Comparison of ENCODE assay signal across 1 cellular context in the genomic region with DNA sequence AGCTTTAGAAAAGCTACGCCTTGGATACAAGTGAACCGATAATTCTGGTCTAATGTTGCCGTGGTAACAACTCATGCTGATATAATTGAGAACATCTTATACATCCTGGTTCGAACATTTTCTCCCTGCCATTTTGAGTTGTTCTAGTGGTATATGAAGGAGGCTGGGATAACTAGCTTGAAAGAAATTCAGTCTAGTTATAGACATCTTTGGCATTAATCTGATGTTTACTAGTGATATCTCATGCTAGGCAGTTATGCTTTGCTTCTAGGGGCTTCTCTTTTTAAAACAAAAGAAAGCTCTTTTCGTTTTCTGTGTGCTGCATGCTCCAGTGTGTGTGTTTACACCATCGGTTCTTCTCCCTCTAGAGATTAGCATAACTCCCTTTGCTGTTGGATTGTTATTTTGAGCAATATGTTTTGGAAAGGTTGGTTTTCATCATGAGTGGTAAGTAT.
TF ChIP-seq lines count a peak whose summit lies in the region.

No MANE protein-coding gene starts in this region.

TF ChIP-seq in HCT116, 20 proteins besides CTCF, POLR2A, EP300 and RAD21 (continued from another document):
- TF ChIP-seq ZBTB33 (IDR thresholded peaks at IDR 0.05; ENCODE audit: extremely low read depth, insufficient replicate concordance, low read length) (no peak), SRF (IDR thresholded peaks at IDR 0.05; ENCODE audit: low read depth) (no peak), EZH2phosphoT487 (IDR thresholded peaks at IDR 0.05; ENCODE audit: borderline replicate concordance) (no peak), CBX3 (IDR thresholded peaks at IDR 0.05; ENCODE audit: low read depth) (no peak)
